20 cellular contexts compared by ENCODE assay signal in the genomic region with DNA sequence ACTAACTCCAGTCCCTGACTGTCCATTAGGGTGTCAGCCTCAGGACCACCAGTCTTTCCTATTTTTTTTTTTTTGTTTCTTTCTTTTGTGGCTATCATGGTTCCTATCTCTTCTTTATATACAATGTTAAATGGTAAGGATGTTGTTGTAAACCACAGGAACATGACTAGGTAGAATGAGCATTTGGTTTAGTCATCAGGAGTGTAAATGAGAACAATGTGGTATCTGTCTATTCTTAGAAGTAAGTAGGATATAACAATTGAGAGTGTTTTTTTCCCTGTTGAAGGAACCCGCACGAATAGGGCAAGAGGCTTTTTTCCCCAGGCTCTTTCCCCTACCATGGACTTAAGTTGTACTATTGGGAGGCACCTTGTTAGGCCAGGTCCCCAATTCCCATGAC.
"Had no signal": no experiment of that assay in that cellular context is flagged by ENCODE, and none has a peak within 500 bp of the region (broad histone marks: within the 10 kb centered on the region; RNA-seq: fewer than 3 reads in every experiment).

No MANE protein-coding gene starts in this region.

- H3K4me2 ChIP-seq: hepatocyte had no signal

- H3K27ac ChIP-seq: esophagus squamous epithelium, hepatocyte, sigmoid colon, spleen, thoracic aorta had no signal

- H3K4me1 Mint-ChIP-seq: activated CD4-positive, alpha-beta memory T cell treated with anti-CD3 and anti-CD28 coated beads, Interleukin-2, amount 10 ng/mL, durations not matched to agents 7 days and 5 days; activated CD8-positive, alpha-beta memory T cell treated with anti-CD3 and anti-CD28 coated beads, Interleukin-2, amount 10 ng/mL, durations not matched to agents 7 days and 5 days; activated T-helper 17 cell treated with anti-CD3 and anti-CD28 coated beads, Interleukin-2, amount 50 U/mL, for 72 hours; nephron; stimulated activated memory B cell treated with anti-CD40 and anti-IgM and Interleukin-4, amounts not matched to agents 10 μg/mL and 1 μg/mL and 100 μg/mL, for 72 hours; WTC11 had no signal

- H3K4me1 ChIP-seq: esophagus squamous epithelium, sigmoid colon, spleen had no signal

- H3K79me2 ChIP-seq: hepatocyte had no signal

- H2AFZ ChIP-seq: hepatocyte had no signal

- H3K4me3 ChIP-seq: esophagus squamous epithelium, hepatocyte, lung, sigmoid colon, spleen, thoracic aorta had no signal

- H3K36me3 ChIP-seq: esophagus squamous epithelium, sigmoid colon, spleen, thoracic aorta had no signal

- H3K27me3 Mint-ChIP-seq: activated CD4-positive, alpha-beta memory T cell treated with anti-CD3 and anti-CD28 coated beads, Interleukin-2, amount 10 ng/mL, durations not matched to agents 7 days and 5 days; activated CD8-positive, alpha-beta memory T cell treated with anti-CD3 and anti-CD28 coated beads, Interleukin-2, amount 10 ng/mL, durations not matched to agents 7 days and 5 days; activated T-helper 17 cell treated with anti-CD3 and anti-CD28 coated beads, Interleukin-2, amount 50 U/mL, for 72 hours; dendritic cell treated with granulocyte-macrophage colony-stimulating factor and Interleukin-4, amounts not matched to agents 40 ng/mL and 50 ng/mL, for 4 days; stimulated activated memory B cell treated with anti-CD40 and anti-IgM and Interleukin-4, amounts not matched to agents 10 μg/mL and 1 μg/mL and 100 μg/mL, for 72 hours had no signal

- H3K27me3 ChIP-seq: esophagus squamous epithelium, hepatocyte, sigmoid colon, spleen had no signal

- H3K9me3 ChIP-seq: esophagus squamous epithelium, sigmoid colon, thoracic aorta had no signal

- H3K36me3 Mint-ChIP-seq: activated CD8-positive, alpha-beta memory T cell treated with anti-CD3 and anti-CD28 coated beads, Interleukin-2, amount 10 ng/mL, durations not matched to agents 7 days and 5 days; stimulated activated memory B cell treated with anti-CD40 and anti-IgM and Interleukin-4, amounts not matched to agents 10 μg/mL and 1 μg/mL and 100 μg/mL, for 72 hours had no signal

- H3K4me3 Mint-ChIP-seq: activated CD4-positive, alpha-beta memory T cell treated with anti-CD3 and anti-CD28 coated beads, Interleukin-2, amount 10 ng/mL, durations not matched to agents 7 days and 5 days; activated CD8-positive, alpha-beta memory T cell treated with anti-CD3 and anti-CD28 coated beads, Interleukin-2, amount 10 ng/mL, durations not matched to agents 7 days and 5 days; activated T-helper 17 cell treated with anti-CD3 and anti-CD28 coated beads, Interleukin-2, amount 50 U/mL, for 72 hours; dendritic cell treated with granulocyte-macrophage colony-stimulating factor and Interleukin-4, amounts not matched to agents 40 ng/mL and 50 ng/mL, for 4 days; nephron; stimulated activated memory B cell treated with anti-CD40 and anti-IgM and Interleukin-4, amounts not matched to agents 10 μg/mL and 1 μg/mL and 100 μg/mL, for 72 hours; WTC11 had no signal

- H3K9me3 Mint-ChIP-seq: stimulated activated memory B cell treated with anti-CD40 and anti-IgM and Interleukin-4, amounts not matched to agents 10 μg/mL and 1 μg/mL and 100 μg/mL, for 72 hours had no signal

- DNase-seq: activated CD4-positive, alpha-beta memory T cell treated with anti-CD3 and anti-CD28 coated beads, Interleukin-2, amount 10 ng/mL, durations not matched to agents 7 days and 5 days; activated CD4-positive, alpha-beta T cell treated with anti-CD3 and anti-CD28 coated beads for 48 hours; activated CD8-positive, alpha-beta memory T cell treated with anti-CD3 and anti-CD28 coated beads, Interleukin-2, amount 10 ng/mL, durations not matched to agents 7 days and 5 days; activated naive CD4-positive, alpha-beta T cell treated with Interleukin-2 at 50 U/mL for 16 hours; effector CD8-positive, alpha-beta T cell; esophagus squamous epithelium; midbrain; nucleus accumbens; sigmoid colon; spleen; stimulated activated CD4-positive, alpha-beta T cell treated with anti-CD3 and anti-CD28 coated beads, Interleukin-4, amount 100 ng/mL, for 4 hours; T-helper 2 cell had no signal

- H3K27ac Mint-ChIP-seq: activated CD4-positive, alpha-beta memory T cell treated with anti-CD3 and anti-CD28 coated beads, Interleukin-2, amount 10 ng/mL, durations not matched to agents 7 days and 5 days; activated CD8-positive, alpha-beta memory T cell treated with anti-CD3 and anti-CD28 coated beads, Interleukin-2, amount 10 ng/mL, durations not matched to agents 7 days and 5 days; activated T-helper 17 cell treated with anti-CD3 and anti-CD28 coated beads, Interleukin-2, amount 50 U/mL, for 72 hours; dendritic cell treated with granulocyte-macrophage colony-stimulating factor and Interleukin-4, amounts not matched to agents 40 ng/mL and 50 ng/mL, for 4 days; nephron; stimulated activated memory B cell treated with anti-CD40 and anti-IgM and Interleukin-4, amounts not matched to agents 10 μg/mL and 1 μg/mL and 100 μg/mL, for 72 hours; WTC11 had no signal
